In the genomic region with DNA sequence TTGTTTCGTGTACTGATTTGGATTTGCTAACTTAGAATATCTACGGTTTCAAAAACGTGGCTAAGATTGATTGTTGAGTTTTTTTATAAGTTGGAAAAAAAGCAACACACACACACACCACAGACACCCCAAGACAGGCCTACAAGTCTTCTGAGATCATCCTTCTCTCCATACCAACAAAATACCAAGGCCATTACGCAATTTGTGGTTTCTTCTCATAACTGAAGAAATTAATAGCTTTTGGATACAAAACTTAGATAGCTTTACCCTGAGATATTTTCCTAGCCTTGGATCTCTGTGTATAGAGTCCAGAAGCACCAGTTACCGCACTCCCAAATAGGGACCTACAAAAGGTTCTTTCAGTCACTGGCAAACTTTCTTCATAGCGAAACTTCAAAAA, we compare ENCODE assay signal across 9 cellular contexts.
DNase-seq lines count a peak whose midpoint lies in the region; ATAC-seq, FAIRE-seq and TF ChIP-seq lines count a peak whose summit lies in the region.
"Had no signal": no experiment of that assay in that cellular context is flagged by ENCODE, and none has a peak within 500 bp of the region (broad histone marks: within the 10 kb centered on the region; RNA-seq: fewer than 3 reads in every experiment).

No MANE protein-coding gene starts in this region.

- no peaks in the 10 kb centered on the region for H3K36me3 ChIP-seq in SJSA1

- no peak for DNase-seq in H54 (ENCODE audit: insufficient read length, low spot score)
- peak in 1 of 2 experiments; percentile 46 for DNase-seq in SJSA1 (ENCODE audit: low read depth in 1 of 2, low spot score in 2 of 2)
- peak; percentile 86 for DNase-seq in fibroblast of the conjunctiva (ENCODE audit: low read depth)
- peak; percentile 33 for DNase-seq in smooth muscle cell of the brain vasculature (ENCODE audit: low read depth, low spot score)
- DNase-seq in NCI-H2196 (lab: John Stamatoyannopoulos, UW; ENCODE audit: unreplicated experiment): no peak
- DNase-seq: central memory CD4-positive, alpha-beta T cell had no signal

- no peaks in the 10 kb centered on the region for H3K27me3 ChIP-seq in SJSA1 (replicated peaks)

- no peak for TF ChIP-seq POLR2A in H54 (IDR thresholded peaks at IDR 0.05; ENCODE audit: low read depth, low read length)

- ATAC-seq in HG03039 (IDR thresholded peaks at IDR 0.05; ENCODE audit: unreplicated experiment) (no peak), GM21576 (IDR thresholded peaks at IDR 0.05; ENCODE audit: unreplicated experiment) (no peak), GM19455 (IDR thresholded peaks at IDR 0.05; ENCODE audit: unreplicated experiment) (no peak)

- no peaks in the 10 kb centered on the region for H3K9me3 ChIP-seq in SJSA1 (replicated peaks)

- no peak overlapping the region for H3K4me3 ChIP-seq in SJSA1

- H3K27ac ChIP-seq in SJSA1: peak overlapping the region; percentile 65

- FAIRE-seq in H54 (lab: Jason Lieb, UNC): peak; percentile 79

- peaks cover 41% of the 10 kb centered on the region for H3K4me1 ChIP-seq in SJSA1 (replicated peaks)

Comparison
In these comparisons a context has a peak if more than half of its experiments do, and no peak if none do; other contexts are left out.
1. DNase-seq: peak in fibroblast of the conjunctiva (single experiment) and smooth muscle cell of the brain vasculature (single experiment); none in H54 (single experiment) and NCI-H2196 (single experiment).